In genomic region chr14:34711169-34711568, GRCh38 we compare ENCODE assay signal across 8 cellular contexts. TPM values are rescaled to one million over a fixed set of nuclear protein-coding genes. Genes with fewer than 3 reads are reported as not detected.
A peak's percentile ranks its signal among the peaks of the same experiment; 100 is the strongest.
DNase-seq lines count a peak whose midpoint lies in the region; ATAC-seq, FAIRE-seq and TF ChIP-seq lines count a peak whose summit lies in the region.

No MANE protein-coding gene starts in this region.

- H3K4me1 ChIP-seq in small intestine (ENCODE audit: control insufficient read depth in 2 of 2, insufficient read depth in 1 of 2, low read depth in 1 of 2, low read length in 1 of 2): no peaks in the 10 kb centered on the region

- no peaks in the 10 kb centered on the region for H3K27me3 ChIP-seq in small intestine (ENCODE audit: control insufficient read depth in 2 of 2, insufficient read depth in 2 of 2, low read length in 2 of 2)

- no peak overlapping the region for H3K4me3 ChIP-seq in small intestine (ENCODE audit: low read depth in 1 of 2, low read length in 2 of 2)

- no peak for TF ChIP-seq CTCF in chondrocyte (IDR thresholded peaks at IDR 0.05)

- peaks cover 39% of the 10 kb centered on the region for H3K4me1 Mint-ChIP-seq in chondrocyte (ENCODE audit: low read depth)

- WGBS in small intestine, 3 donors: 59 to 84% (median 78%) methylated on average over 3 of the region's 3 CpGs

- H3K4me3 Mint-ChIP-seq in chondrocyte (ENCODE audit: unreplicated experiment): peak overlapping the region; percentile 1

- peak; percentile 53 for ATAC-seq in GM21367 (IDR thresholded peaks at IDR 0.05; ENCODE audit: unreplicated experiment)
- peak; percentile 33 for ATAC-seq in sciatic nerve
- ATAC-seq in HG03108 (IDR thresholded peaks at IDR 0.05; ENCODE audit: unreplicated experiment): no peak

- H3K36me3 ChIP-seq in small intestine (ENCODE audit: control insufficient read depth in 2 of 2, insufficient read depth in 2 of 2, low read length in 2 of 2): no peaks in the 10 kb centered on the region

- no peaks in the 10 kb centered on the region for H3K27me3 Mint-ChIP-seq in chondrocyte (ENCODE audit: low read depth)

- intact Hi-C loops in sciatic nerve (cut with DNase I): no loop called here

- peaks cover 3% of the 10 kb centered on the region for H3K36me3 Mint-ChIP-seq in chondrocyte (ENCODE audit: low read depth)

- FAIRE-seq in small intestine (lab: Jason Lieb, UNC): no peak

- H3K9me3 Mint-ChIP-seq in chondrocyte (ENCODE audit: low read depth): no peaks in the 10 kb centered on the region

- H3K9me3 ChIP-seq in small intestine (ENCODE audit: control insufficient read depth, low read depth): no peaks in the 10 kb centered on the region

- no peak overlapping the region for H3K27ac ChIP-seq in small intestine (ENCODE audit: low read depth in 1 of 2, low read length in 1 of 2)

- H3K27ac Mint-ChIP-seq in chondrocyte (ENCODE audit: unreplicated experiment): peak overlapping the region; percentile 81

- DNase-seq in AG08395 (ENCODE audit: low spot score) (peak; percentile 83), NCI-H1694 treated with DMSO at 0.1 percent for 48 hours (lab: John Stamatoyannopoulos, UW) (peak; percentile 56), chondrocyte (ENCODE audit: low spot score) (no peak), sciatic nerve (ENCODE audit: low spot score) (no peak), small intestine (no peak), KG1 (lab: John Stamatoyannopoulos, UW) (no peak)

RNA-seq across cellular contexts. Expression of gene CFL2, which starts 3.2 kb away (rescaled TPM):
- total RNA-seq in chondrocyte: 58.1 to 84.5 TPM (median 77.2 TPM) in 3 replicates
- total RNA-seq in sciatic nerve: 101 TPM
- polyA plus RNA-seq in small intestine: 10 to 100 TPM in 1 of 3 donors, 1 to 10 TPM in 2; 1.6 to 12.4 (median 9.7) TPM

Comparison
In these comparisons a context has a peak if more than half of its experiments do, and no peak if none do; other contexts are left out.
1. DNase-seq: peak in AG08395 (single experiment) and NCI-H1694 treated with DMSO at 0.1 percent for 48 hours (single experiment); none in chondrocyte (single experiment), sciatic nerve (single experiment), small intestine (single experiment) and KG1 (single experiment).